In genomic region chr15:24617646-24618045, GRCh38 we compare ENCODE assay signal across 11 cellular contexts. TPM values are rescaled to one million over a fixed set of nuclear protein-coding genes. Genes with fewer than 3 reads are reported as not detected.
"Had no signal": no experiment of that assay in that cellular context is flagged by ENCODE, and none has a peak within 500 bp of the region (broad histone marks: within the 10 kb centered on the region; RNA-seq: fewer than 3 reads in every experiment).

No MANE protein-coding gene starts in this region.

- H3K4me3 Mint-ChIP-seq: H9, HFFc6 had no signal

- H3K27ac ChIP-seq: GM23248, KMS-11 had no signal

- H3K4me1 Mint-ChIP-seq: H9 had no signal

- DNase-seq: GM23248, H9, HCEC 1CT, HFFc6, IMR-90, KBM-7 had no signal

- H3K4me3 ChIP-seq: GM23248 had no signal

- H3K4me2 ChIP-seq: KMS-11 had no signal

- H2AFZ ChIP-seq: GM23248 had no signal

- H3K27ac Mint-ChIP-seq: H9, HFFc6 had no signal

- H3K9ac ChIP-seq: GM23248, KMS-11 had no signal

- FAIRE-seq: H1, H54, HTR-8/SVneo had no signal

RNA-seq across cellular contexts. Expression of gene NPAP1, which starts 57.9 kb away (rescaled TPM):
- total RNA-seq: GM23248, HFFc6, HT-29, IMR-90 had no signal
- polyA plus RNA-seq: GM23248, IMR-90 had no signal
